In genomic region chr20:12130781-12131180, GRCh38 we compare ENCODE assay signal across 15 cellular contexts.
DNase-seq lines count a peak whose midpoint lies in the region; ATAC-seq and TF ChIP-seq lines count a peak whose summit lies in the region.
"Had no signal": no experiment of that assay in that cellular context is flagged by ENCODE, and none has a peak within 500 bp of the region (broad histone marks: within the 10 kb centered on the region; RNA-seq: fewer than 3 reads in every experiment).

No MANE protein-coding gene starts in this region.

- DNase-seq in HCEC 1CT (peak; percentile 14), amniotic epithelial cell (ENCODE audit: low read depth) (peak; percentile 94), fibroblast of pulmonary artery (ENCODE audit: low read depth) (peak; percentile 19), HT-29 (ENCODE audit: low spot score) (no peak), retina (no peak)
- no peak for DNase-seq in activated CD4-positive, alpha-beta T cell treated with anti-CD3 and anti-CD28 coated beads for 48 hours
- DNase-seq: CD4-positive, alpha-beta memory T cell; DMS153; DMS79; GF-D8; H9; KBM-7 had no signal

- ATAC-seq in GM21717 (IDR thresholded peaks at IDR 0.05; ENCODE audit: unreplicated experiment) = no peak
- ATAC-seq: HepG2 had no signal

- TF ChIP-seq CTCF in fibroblast of pulmonary artery (IDR thresholded peaks at IDR 0.05; ENCODE audit: low read length, missing control alignments) = no peak

- no peak overlapping the region for H3K4me3 ChIP-seq in fibroblast of pulmonary artery (replicated peaks; ENCODE audit: low read depth, low read length)
- H3K4me3 ChIP-seq: BLaER1 had no signal

Comparison
In these comparisons a context has a peak if more than half of its experiments do, and no peak if none do; other contexts are left out.
1. DNase-seq: peak in HCEC 1CT (single experiment), amniotic epithelial cell (single experiment) and fibroblast of pulmonary artery (single experiment); none in HT-29 (single experiment), retina (single experiment) and activated CD4-positive, alpha-beta T cell treated with anti-CD3 and anti-CD28 coated beads for 48 hours (single experiment).